In the genomic region with DNA sequence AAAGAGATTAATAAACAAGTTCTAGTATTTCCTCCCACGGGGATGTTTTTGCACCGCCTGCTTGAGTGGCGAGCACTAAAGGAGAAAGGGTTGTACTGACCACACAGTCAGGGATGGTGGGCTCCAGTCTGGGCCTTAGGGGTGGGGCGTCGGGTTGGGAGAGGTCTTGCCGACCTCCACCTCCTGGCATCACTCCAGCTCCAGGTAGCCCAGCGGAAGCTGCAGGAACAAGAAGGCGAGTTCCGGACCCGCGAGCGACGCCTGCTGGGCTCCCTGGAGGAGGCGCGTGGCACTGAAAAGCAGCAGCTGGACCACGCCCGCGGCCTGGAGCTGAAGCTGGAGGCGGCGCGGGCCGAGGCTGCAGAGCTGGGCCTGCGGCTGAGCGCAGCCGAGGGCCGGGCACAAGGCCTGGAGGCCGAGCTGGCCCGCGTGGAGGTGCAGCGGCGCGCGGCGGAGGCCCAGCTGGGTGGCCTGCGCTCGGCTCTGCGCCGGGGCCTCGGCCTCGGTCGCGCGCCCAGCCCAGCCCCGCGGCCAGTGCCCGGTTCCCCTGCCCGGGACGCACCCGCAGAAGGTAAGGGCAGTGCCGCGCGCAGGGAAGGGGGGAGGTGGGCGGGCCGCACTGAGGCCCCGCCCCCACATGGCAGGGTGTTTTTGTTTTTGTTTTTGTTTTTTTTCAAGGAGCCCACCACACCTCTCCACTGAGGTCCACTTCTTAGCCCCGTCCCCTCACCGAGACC, we compare ENCODE assay signal across 8 cellular contexts. TPM values are rescaled to one million over a fixed set of nuclear protein-coding genes. Genes with fewer than 3 reads are reported as not detected.
DNase-seq lines count a peak whose midpoint lies in the region; ATAC-seq lines count a peak whose summit lies in the region.

No MANE protein-coding gene starts in this region.

- peak overlapping the region; percentile 74 to 89 for H3K18ac ChIP-seq in mesenchymal stem cell (ENCODE audit: low read depth in 1 of 2, low read length in 2 of 2)

- peak overlapping the region; percentile 85 for H2BK15ac ChIP-seq in mesenchymal stem cell (ENCODE audit: low read depth, poor library complexity, severe bottlenecking)

- peaks cover 9 to 23% of the 10 kb centered on the region in 2 experiments for H3K36me3 ChIP-seq in mesenchymal stem cell (ENCODE audit: control insufficient read depth in 1 of 2, insufficient read depth in 2 of 2, low read depth in 1 of 2, low read length in 2 of 2)

- H3K79me1 ChIP-seq in mesenchymal stem cell (replicated peaks; ENCODE audit: low read length, poor library complexity, severe bottlenecking) = peaks cover 3% of the 10 kb centered on the region

- no peak overlapping the region for H2BK12ac ChIP-seq in mesenchymal stem cell (ENCODE audit: low read length in 2 of 2)

- peak overlapping the region; percentile 50 to 68 for H3K4ac ChIP-seq in mesenchymal stem cell (ENCODE audit: low read depth in 1 of 2, low read length in 2 of 2)

- H2BK5ac ChIP-seq in mesenchymal stem cell (ENCODE audit: low read depth, low read length, poor library complexity, severe bottlenecking) = no peak overlapping the region

- H3K14ac ChIP-seq in mesenchymal stem cell (ENCODE audit: low read length in 2 of 2) = no peak overlapping the region

- H3K4me3 ChIP-seq in mesenchymal stem cell (ENCODE audit: insufficient read depth in 1 of 2, low read depth in 1 of 2, low read length in 2 of 2) = peak overlapping the region; percentile 61 to 73

- peak overlapping the region; percentile 71 for H4K8ac ChIP-seq in mesenchymal stem cell (ENCODE audit: low read length)

- peak overlapping the region; percentile 73 for H3K9ac ChIP-seq in mesenchymal stem cell (ENCODE audit: low read length)

- peaks cover 22% of the 10 kb centered on the region for H3K4me1 ChIP-seq in mesenchymal stem cell (ENCODE audit: control insufficient read depth, insufficient read depth, low read depth, low read length)

- H2AK5ac ChIP-seq in mesenchymal stem cell (ENCODE audit: low read length, severe bottlenecking) = peak overlapping the region; percentile 74

- H2AFZ ChIP-seq in mesenchymal stem cell (ENCODE audit: low read depth, low read length) = peak overlapping the region; percentile 14

- H3K9me3 ChIP-seq in mesenchymal stem cell (ENCODE audit: control insufficient read depth, low read length) = no peaks in the 10 kb centered on the region

- DNase-seq in DMS 273 treated with DMSO at 0.1 percent for 48 hours (lab: John Stamatoyannopoulos, UW) (peak; percentile 47), H4 (ENCODE audit: low spot score) (peak; percentile 55), NCI-H2227 (lab: John Stamatoyannopoulos, UW; ENCODE audit: unreplicated experiment) (peak; percentile 88), mesenchymal stem cell (peak; percentile 83)
- DNase-seq in activated CD4-positive, alpha-beta T cell treated with anti-CD3 and anti-CD28 coated beads, Interleukin-2, amount 50 U/mL, for 4 hours = peak; percentile 69 to 74
- DNase-seq in effector CD8-positive, alpha-beta T cell (lab: John Stamatoyannopoulos, UW) = peak; percentile 50
- DNase-seq in stimulated activated CD8-positive, alpha-beta memory T cell treated with anti-CD3 and anti-CD28 coated beads, Interleukin-12 subunit alpha, Interleukin-12 subunit beta, amount 100 ng/mL, for 24 hours (ENCODE audit: extremely low read depth) = peak; percentile 39

- H3K27me3 ChIP-seq in mesenchymal stem cell (ENCODE audit: control insufficient read depth in 1 of 2, insufficient read depth in 1 of 2, low read length in 2 of 2) = no peaks in the 10 kb centered on the region

- no peak overlapping the region for H3K23ac ChIP-seq in mesenchymal stem cell (ENCODE audit: low read length in 2 of 2)

- H3K4me2 ChIP-seq in mesenchymal stem cell (ENCODE audit: low read length, poor library complexity, severe bottlenecking) = peak overlapping the region; percentile 81

- peak overlapping the region; percentile 79 for H4K91ac ChIP-seq in mesenchymal stem cell (ENCODE audit: low read length)

- WGBS in mesenchymal stem cell = 12% methylated on average over 32 of the region's 57 CpGs

- no peak for ATAC-seq in GM18519 (IDR thresholded peaks at IDR 0.05; ENCODE audit: low FRiP score, unreplicated experiment)

- no peak overlapping the region for H3K27ac ChIP-seq in mesenchymal stem cell (ENCODE audit: low read length, poor library complexity, severe bottlenecking)

- peak overlapping the region; percentile 82 for H2BK120ac ChIP-seq in mesenchymal stem cell (ENCODE audit: low read depth, low read length)

RNA-seq across cellular contexts. Expression of gene MFAP2, which starts 19.7 kb away (rescaled TPM):
- 14.1 and 15.8 TPM in 2 replicates for total RNA-seq in H4 (2014; rRNA removed; shearing (Covaris generic))
- 167 TPM for polyA plus RNA-seq in mesenchymal stem cell (2013, experiment 1 of 2)
- 167 TPM for polyA plus RNA-seq in mesenchymal stem cell (2013, experiment 2 of 2)

RNA-seq across cellular contexts. Expression of gene CROCC, which starts 39.0 kb away (rescaled TPM):
- total RNA-seq in H4 (2014; rRNA removed; shearing (Covaris generic)) = 2.8 and 7.6 TPM in 2 replicates
- 7.4 TPM for polyA plus RNA-seq in mesenchymal stem cell (2013, experiment 1 of 2)
- polyA plus RNA-seq in mesenchymal stem cell (2013, experiment 2 of 2) = 6.9 TPM

RNA-seq across cellular contexts. Expression of gene ATP13A2, which starts 51.0 kb away (rescaled TPM):
- total RNA-seq in H4 (2014; rRNA removed; shearing (Covaris generic)) = 9.8 and 17.5 TPM in 2 replicates
- 27.8 TPM for polyA plus RNA-seq in mesenchymal stem cell (2013, experiment 1 of 2)
- 27.3 TPM for polyA plus RNA-seq in mesenchymal stem cell (2013, experiment 2 of 2)
